In the genomic region with DNA sequence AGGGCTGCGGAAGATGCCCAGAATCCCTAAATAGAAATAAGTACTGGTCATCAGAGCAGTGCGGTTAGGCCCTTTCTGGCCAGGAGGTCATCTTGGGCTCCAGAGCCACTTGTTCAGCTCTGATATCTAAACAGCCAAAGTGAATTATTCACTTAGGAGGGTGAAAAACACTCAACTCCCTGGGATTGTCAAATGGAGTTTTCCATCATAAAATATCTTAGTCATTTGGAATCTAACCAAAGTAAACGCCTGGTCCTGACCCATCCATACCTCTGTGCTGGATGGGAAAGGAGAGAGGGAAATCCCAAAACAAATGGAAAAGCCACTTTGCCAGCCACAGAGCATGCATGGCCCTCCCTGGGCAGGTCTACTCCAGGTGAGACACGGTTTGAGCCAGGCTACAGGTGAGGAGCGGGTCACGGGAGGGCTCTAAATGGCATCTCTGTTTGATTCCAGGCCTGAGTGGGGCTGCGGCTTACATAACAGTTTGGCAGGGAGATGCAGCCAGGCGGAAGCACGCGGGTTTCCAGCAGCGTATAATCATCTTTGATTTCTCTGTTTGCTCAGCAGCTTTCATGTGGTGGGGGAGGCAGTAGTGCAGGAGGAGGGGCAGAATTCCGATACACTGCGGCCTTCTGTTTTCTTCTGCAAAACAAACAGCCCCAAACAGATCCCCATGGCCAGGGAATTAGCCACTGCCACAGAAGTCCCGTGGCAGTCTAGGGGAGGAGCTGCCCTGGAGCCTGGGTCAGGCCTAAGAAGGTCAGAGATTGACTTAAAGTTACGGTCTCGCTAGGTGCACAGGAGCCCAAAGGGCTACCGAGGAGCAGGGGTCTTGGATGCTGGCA, we compare ENCODE assay signal across 1 cellular context.
TF ChIP-seq lines count a peak whose summit lies in the region.

No MANE protein-coding gene starts in this region.

TF ChIP-seq in HepG2, 621 proteins besides CTCF, POLR2A, EP300 and RAD21 (continued from another document and continues in another):
- TF ChIP-seq ZBTB3 (CRISPR knock-in tag; IDR thresholded peaks at IDR 0.05; ENCODE audit: borderline replicate concordance, low read depth), result no peak
- no peak for TF ChIP-seq ZNF468 (CRISPR knock-in tag; IDR thresholded peaks at IDR 0.05)
- peak in 1 of 2 experiments; percentile 17; a peak in 1 of 4 replicates for TF ChIP-seq NR2F1 (CRISPR knock-in tag; IDR thresholded peaks at IDR 0.05)
- no peak for TF ChIP-seq SIN3A (IDR thresholded peaks at IDR 0.05; ENCODE audit: borderline replicate concordance, low read depth, low read length)
- no peak for TF ChIP-seq ZNF562 (CRISPR knock-in tag; IDR thresholded peaks at IDR 0.05; ENCODE audit: borderline replicate concordance)
- TF ChIP-seq CBFB (CRISPR knock-in tag; IDR thresholded peaks at IDR 0.05), result peak; percentile 99
- TF ChIP-seq SCMH1 (CRISPR knock-in tag; IDR thresholded peaks at IDR 0.05; ENCODE audit: borderline replicate concordance), result no peak
- peak; percentile 71 for TF ChIP-seq ZNF772 (CRISPR knock-in tag; IDR thresholded peaks at IDR 0.05)
- no peak for TF ChIP-seq CEBPZ (IDR thresholded peaks at IDR 0.05; ENCODE audit: low read length)
- TF ChIP-seq NBN (conservative IDR thresholded peaks at IDR 0.05), result no peak
- 0 out of 2 replicates have a peak, but pooled peaks have one; percentile 51 for TF ChIP-seq PAX8 (CRISPR knock-in tag; IDR thresholded peaks at IDR 0.05; ENCODE audit: borderline replicate concordance)
- peak; percentile 84; the same call in 1 of the 2 replicates for TF ChIP-seq ZNF615 (CRISPR knock-in tag; IDR thresholded peaks at IDR 0.05; ENCODE audit: borderline replicate concordance)
- no peak for TF ChIP-seq SRY (CRISPR knock-in tag; IDR thresholded peaks at IDR 0.05)
- no peak for TF ChIP-seq ZNF569 (CRISPR knock-in tag; IDR thresholded peaks at IDR 0.05; ENCODE audit: borderline replicate concordance)
- no peak for TF ChIP-seq DNMT1 (CRISPR knock-in tag; IDR thresholded peaks at IDR 0.05)
- TF ChIP-seq, protein P1, sequence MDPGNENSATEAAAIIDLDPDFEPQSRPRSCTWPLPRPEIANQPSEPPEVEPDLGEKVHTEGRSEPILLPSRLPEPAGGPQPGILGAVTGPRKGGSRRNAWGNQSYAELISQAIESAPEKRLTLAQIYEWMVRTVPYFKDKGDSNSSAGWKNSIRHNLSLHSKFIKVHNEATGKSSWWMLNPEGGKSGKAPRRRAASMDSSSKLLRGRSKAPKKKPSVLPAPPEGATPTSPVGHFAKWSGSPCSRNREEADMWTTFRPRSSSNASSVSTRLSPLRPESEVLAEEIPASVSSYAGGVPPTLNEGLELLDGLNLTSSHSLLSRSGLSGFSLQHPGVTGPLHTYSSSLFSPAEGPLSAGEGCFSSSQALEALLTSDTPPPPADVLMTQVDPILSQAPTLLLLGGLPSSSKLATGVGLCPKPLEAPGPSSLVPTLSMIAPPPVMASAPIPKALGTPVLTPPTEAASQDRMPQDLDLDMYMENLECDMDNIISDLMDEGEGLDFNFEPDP (CRISPR knock-in tag; conservative IDR thresholded peaks at IDR 0.05), result no peak
- TF ChIP-seq FOXO1 (CRISPR knock-in tag; IDR thresholded peaks at IDR 0.05), result peak; percentile 84
- TF ChIP-seq GATAD2A (CRISPR knock-in tag; IDR thresholded peaks at IDR 0.05), result peak; percentile 85
- no peak for TF ChIP-seq BCLAF1 (IDR thresholded peaks at IDR 0.05)
- TF ChIP-seq IRX3 (CRISPR knock-in tag; IDR thresholded peaks at IDR 0.05; ENCODE audit: borderline replicate concordance, low read depth), result no peak
- no peak for TF ChIP-seq ZNF3 (CRISPR knock-in tag; IDR thresholded peaks at IDR 0.05)
- no peak for TF ChIP-seq ZNF570 (CRISPR knock-in tag; IDR thresholded peaks at IDR 0.05; ENCODE audit: borderline replicate concordance)
- peak; percentile 46 for TF ChIP-seq ASH2L (IDR thresholded peaks at IDR 0.05; ENCODE audit: insufficient read length, low read depth, low read length)
- no peak; the same call in 1 of the 2 replicates for TF ChIP-seq TFDP1 (CRISPR knock-in tag; IDR thresholded peaks at IDR 0.05; ENCODE audit: borderline replicate concordance)
- no peak for TF ChIP-seq BORCS8-MEF2B (CRISPR knock-in tag; IDR thresholded peaks at IDR 0.05)
- TF ChIP-seq ATM (IDR thresholded peaks at IDR 0.05; ENCODE audit: borderline replicate concordance), result no peak
- no peak for TF ChIP-seq MTF1 (CRISPR knock-in tag; IDR thresholded peaks at IDR 0.05)
- no peak for TF ChIP-seq ZKSCAN5 (CRISPR knock-in tag; IDR thresholded peaks at IDR 0.05)
- no peak for TF ChIP-seq ZNF605 (CRISPR knock-in tag; IDR thresholded peaks at IDR 0.05)
- TF ChIP-seq GRHL1 (CRISPR knock-in tag; conservative IDR thresholded peaks at IDR 0.05), result no peak
- TF ChIP-seq, protein P2, sequence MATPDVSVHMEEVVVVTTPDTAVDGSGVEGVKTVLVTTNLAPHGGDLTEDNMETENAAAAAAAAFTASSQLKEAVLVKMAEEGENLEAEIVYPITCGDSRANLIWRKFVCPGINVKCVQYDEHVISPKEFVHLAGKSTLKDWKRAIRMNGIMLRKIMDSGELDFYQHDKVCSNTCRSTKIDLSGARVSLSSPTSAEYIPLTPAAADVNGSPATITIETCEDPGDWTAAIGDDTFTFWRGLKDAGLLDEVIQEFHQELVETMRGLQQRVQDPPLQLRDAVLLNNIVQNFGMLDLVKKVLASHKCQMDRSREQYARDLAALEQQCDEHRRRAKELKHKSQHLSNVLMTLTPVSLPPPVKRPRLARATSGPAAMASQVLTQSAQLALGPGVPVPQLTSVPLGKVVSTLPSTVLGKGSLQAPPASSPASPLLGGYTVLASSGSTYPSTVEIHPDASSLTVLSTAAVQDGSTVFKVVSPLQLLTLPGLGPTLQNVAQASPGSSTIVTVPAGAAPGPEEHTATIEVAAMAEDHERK (CRISPR knock-in tag; IDR thresholded peaks at IDR 0.05; ENCODE audit: low read depth), result no peak
- peak; percentile 42; the same call in 1 of the 2 replicates for TF ChIP-seq ZNF121 (CRISPR knock-in tag; IDR thresholded peaks at IDR 0.05)
- peak; percentile 57; the same call in 1 of the 2 replicates for TF ChIP-seq ZNF547 (CRISPR knock-in tag; IDR thresholded peaks at IDR 0.05)
- TF ChIP-seq, protein P3, sequence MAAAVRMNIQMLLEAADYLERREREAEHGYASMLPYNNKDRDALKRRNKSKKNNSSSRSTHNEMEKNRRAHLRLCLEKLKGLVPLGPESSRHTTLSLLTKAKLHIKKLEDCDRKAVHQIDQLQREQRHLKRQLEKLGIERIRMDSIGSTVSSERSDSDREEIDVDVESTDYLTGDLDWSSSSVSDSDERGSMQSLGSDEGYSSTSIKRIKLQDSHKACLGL (CRISPR knock-in tag; IDR thresholded peaks at IDR 0.05), result no peak
- TF ChIP-seq ZNF598 (CRISPR knock-in tag; IDR thresholded peaks at IDR 0.05; ENCODE audit: borderline replicate concordance), result peak; percentile 49; the same call in 1 of the 2 replicates
- no peak for TF ChIP-seq ZNF430 (CRISPR knock-in tag; IDR thresholded peaks at IDR 0.05)
- TF ChIP-seq, protein P4, sequence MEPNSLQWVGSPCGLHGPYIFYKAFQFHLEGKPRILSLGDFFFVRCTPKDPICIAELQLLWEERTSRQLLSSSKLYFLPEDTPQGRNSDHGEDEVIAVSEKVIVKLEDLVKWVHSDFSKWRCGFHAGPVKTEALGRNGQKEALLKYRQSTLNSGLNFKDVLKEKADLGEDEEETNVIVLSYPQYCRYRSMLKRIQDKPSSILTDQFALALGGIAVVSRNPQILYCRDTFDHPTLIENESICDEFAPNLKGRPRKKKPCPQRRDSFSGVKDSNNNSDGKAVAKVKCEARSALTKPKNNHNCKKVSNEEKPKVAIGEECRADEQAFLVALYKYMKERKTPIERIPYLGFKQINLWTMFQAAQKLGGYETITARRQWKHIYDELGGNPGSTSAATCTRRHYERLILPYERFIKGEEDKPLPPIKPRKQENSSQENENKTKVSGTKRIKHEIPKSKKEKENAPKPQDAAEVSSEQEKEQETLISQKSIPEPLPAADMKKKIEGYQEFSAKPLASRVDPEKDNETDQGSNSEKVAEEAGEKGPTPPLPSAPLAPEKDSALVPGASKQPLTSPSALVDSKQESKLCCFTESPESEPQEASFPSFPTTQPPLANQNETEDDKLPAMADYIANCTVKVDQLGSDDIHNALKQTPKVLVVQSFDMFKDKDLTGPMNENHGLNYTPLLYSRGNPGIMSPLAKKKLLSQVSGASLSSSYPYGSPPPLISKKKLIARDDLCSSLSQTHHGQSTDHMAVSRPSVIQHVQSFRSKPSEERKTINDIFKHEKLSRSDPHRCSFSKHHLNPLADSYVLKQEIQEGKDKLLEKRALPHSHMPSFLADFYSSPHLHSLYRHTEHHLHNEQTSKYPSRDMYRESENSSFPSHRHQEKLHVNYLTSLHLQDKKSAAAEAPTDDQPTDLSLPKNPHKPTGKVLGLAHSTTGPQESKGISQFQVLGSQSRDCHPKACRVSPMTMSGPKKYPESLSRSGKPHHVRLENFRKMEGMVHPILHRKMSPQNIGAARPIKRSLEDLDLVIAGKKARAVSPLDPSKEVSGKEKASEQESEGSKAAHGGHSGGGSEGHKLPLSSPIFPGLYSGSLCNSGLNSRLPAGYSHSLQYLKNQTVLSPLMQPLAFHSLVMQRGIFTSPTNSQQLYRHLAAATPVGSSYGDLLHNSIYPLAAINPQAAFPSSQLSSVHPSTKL (CRISPR knock-in tag; IDR thresholded peaks at IDR 0.05), result peak; percentile 91
- TF ChIP-seq RFX3 (CRISPR knock-in tag; IDR thresholded peaks at IDR 0.05), result no peak
- TF ChIP-seq AHR (CRISPR knock-in tag; IDR thresholded peaks at IDR 0.05), result no peak
- no peak for TF ChIP-seq ZNF354B (CRISPR knock-in tag; IDR thresholded peaks at IDR 0.05)
- 0 out of 2 replicates have a peak, but pooled peaks have one; percentile 21 for TF ChIP-seq HOXD1 (CRISPR knock-in tag; IDR thresholded peaks at IDR 0.05)
- no peak for TF ChIP-seq ZBTB43 (CRISPR knock-in tag; conservative IDR thresholded peaks at IDR 0.05)
- no peak for TF ChIP-seq NAIF1 (CRISPR knock-in tag; IDR thresholded peaks at IDR 0.05; ENCODE audit: borderline replicate concordance)
